ENCODE assay signal across 9 cellular contexts in the genomic region with DNA sequence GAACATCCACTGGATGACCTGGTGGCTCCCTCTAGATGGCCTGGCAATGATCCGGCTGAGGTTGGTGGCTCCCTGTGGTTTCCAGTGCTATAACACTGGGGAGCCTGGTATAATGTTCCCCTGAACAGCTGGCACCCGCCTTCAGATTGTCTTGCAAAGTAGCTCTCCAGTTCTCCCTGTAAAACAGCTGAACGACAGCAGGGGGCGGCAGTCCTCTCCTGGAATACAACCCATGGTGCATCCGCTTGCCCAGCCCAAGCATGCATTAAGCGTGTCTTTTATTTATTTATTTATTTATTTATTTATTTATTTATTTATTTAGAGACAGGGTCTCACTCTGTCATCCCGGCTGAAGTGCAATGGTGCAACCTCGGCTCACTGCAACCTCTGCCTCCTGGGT.
A peak's percentile ranks its signal among the peaks of the same experiment; 100 is the strongest.
DNase-seq lines count a peak whose midpoint lies in the region; ATAC-seq and TF ChIP-seq lines count a peak whose summit lies in the region.
"Had no signal": no experiment of that assay in that cellular context is flagged by ENCODE, and none has a peak within 500 bp of the region (broad histone marks: within the 10 kb centered on the region; RNA-seq: fewer than 3 reads in every experiment).

No MANE protein-coding gene starts in this region.

- POLR2A ChIA-PET in AG04449 (lab: Yijun Ruan, JAX) = no interaction called here

- TF ChIP-seq CTCF in AG04449 (IDR thresholded peaks at IDR 0.05; ENCODE audit: insufficient read depth, low read length, missing control alignments) (peak; percentile 46), foreskin fibroblast (IDR thresholded peaks at IDR 0.05; ENCODE audit: low read depth, low read length) (peak; percentile 34)

- DNase-seq in AG04449 (ENCODE audit: low read depth, low spot score) (no peak), GM04503 (ENCODE audit: low read depth) (peak; percentile 2), OCI-M1 (lab: John Stamatoyannopoulos, UW) (peak; percentile 62), foreskin fibroblast (peak; percentile 2 to 3), glomerular visceral epithelial cell (ENCODE audit: extremely low spot score) (no peak)
- DNase-seq: HCEC 1CT had no signal

- CTCF ChIA-PET in AG04449 (lab: Yijun Ruan, JAX) = interaction anchor here (1.3 kb wide), 2 partner anchors 128 to 177 kb away, joined by 3 to 6 read pairs; no protein-coding TSS in a partner anchor

- H3K4me3 ChIP-seq in AG04449 (ENCODE audit: low read depth, low read length) = no peak overlapping the region
- no peak overlapping the region for H3K4me3 ChIP-seq in foreskin fibroblast (ENCODE audit: low read depth in 1 of 2, low read length in 2 of 2)

- ATAC-seq in GM21390 (IDR thresholded peaks at IDR 0.05; ENCODE audit: unreplicated experiment) (no peak), HG02571 (IDR thresholded peaks at IDR 0.05; ENCODE audit: unreplicated experiment) (no peak), HG03378 (IDR thresholded peaks at IDR 0.05; ENCODE audit: unreplicated experiment) (no peak)

Comparison
In these comparisons a context has a peak if more than half of its experiments do, and no peak if none do; other contexts are left out.
1. DNase-seq: peak in GM04503 (single experiment), OCI-M1 (single experiment) and foreskin fibroblast (2 of 2); none in AG04449 (single experiment) and glomerular visceral epithelial cell (single experiment).